In the genomic region with DNA sequence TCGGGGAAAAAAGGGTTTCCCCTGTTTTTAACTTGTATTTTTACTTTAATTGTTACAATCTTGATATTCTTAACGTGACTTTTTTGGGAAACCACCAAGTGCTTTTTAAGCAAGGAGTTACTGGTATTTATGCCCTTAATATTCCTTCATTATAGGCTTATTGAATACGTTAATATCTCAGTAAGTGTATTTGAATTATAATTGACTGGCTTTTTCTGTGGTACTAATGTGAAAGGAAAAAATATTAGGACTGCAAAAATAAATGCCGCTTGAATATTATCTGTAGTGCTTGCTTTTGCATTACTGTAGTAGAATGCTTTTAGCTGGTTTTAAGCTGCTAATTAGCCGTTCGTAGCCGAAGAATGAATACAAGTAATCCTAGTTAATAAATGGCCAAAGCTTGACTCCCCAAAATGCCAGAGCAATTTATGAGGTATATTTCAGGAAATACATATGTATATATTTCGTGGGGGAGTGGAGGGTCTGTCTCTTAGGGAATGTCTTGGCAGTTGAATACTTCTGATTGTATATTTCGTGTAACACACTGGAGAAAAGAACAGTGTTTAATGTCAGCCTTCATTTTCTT, we compare ENCODE assay signal across 8 cellular contexts. TPM values are rescaled to one million over a fixed set of nuclear protein-coding genes. Genes with fewer than 3 reads are reported as not detected.
A peak's percentile ranks its signal among the peaks of the same experiment; 100 is the strongest.
DNase-seq lines count a peak whose midpoint lies in the region; ATAC-seq and FAIRE-seq lines count a peak whose summit lies in the region.

No MANE protein-coding gene starts in this region.

- peaks cover 11% of the 10 kb centered on the region for H3K36me3 Mint-ChIP-seq in activated CD4-positive, alpha-beta T cell treated with anti-CD3 and anti-CD28 coated beads for 36 hours (ENCODE audit: low read depth)
- peaks cover 19% of the 10 kb centered on the region for H3K36me3 Mint-ChIP-seq in activated T-helper 1 cell treated with anti-CD3 and anti-CD28 coated beads, Interleukin-12 subunit alpha, Interleukin-12 subunit beta, Interleukin-2, Interleukin-4 antibody, amounts not matched to agents 30 ng/mL and 10 ng/mL and 1 ng/mL, durations not matched to agents 14 hours and 24 hours and 36 hours (ENCODE audit: low read depth)
- H3K36me3 Mint-ChIP-seq in immature natural killer cell: peaks cover 0 to 5% (median 2%) of the 10 kb centered on the region in 3 donors

- intact Hi-C loops in activated CD4-positive, alpha-beta T cell treated with anti-CD3 and anti-CD28 coated beads for 36 hours (cut with DNase I, micrococcal nuclease): loop anchor here (1.0 to 10.0 kb wide), 8 partner anchors 20 to 661 kb away; a partner anchor contains a TSS
- intact Hi-C loops in activated T-helper 1 cell treated with anti-CD3 and anti-CD28 coated beads, Interleukin-12 subunit alpha, Interleukin-12 subunit beta, Interleukin-2, Interleukin-4 antibody, amounts not matched to agents 30 ng/mL and 10 ng/mL and 1 ng/mL, durations not matched to agents 14 hours and 24 hours and 36 hours (cut with micrococcal nuclease): loop anchor here (1.0 to 5.0 kb wide), 7 partner anchors 9 to 571 kb away; a partner anchor contains a TSS

- no peak for ATAC-seq in activated CD4-positive, alpha-beta T cell treated with anti-CD3 and anti-CD28 coated beads for 36 hours
- ATAC-seq in GM21528 (IDR thresholded peaks at IDR 0.05; ENCODE audit: low FRiP score, unreplicated experiment) (no peak), GM21526 (IDR thresholded peaks at IDR 0.05; ENCODE audit: low FRiP score, unreplicated experiment) (no peak)

- H3K4me1 Mint-ChIP-seq in activated CD4-positive, alpha-beta T cell treated with anti-CD3 and anti-CD28 coated beads for 36 hours: peaks cover 60% of the 10 kb centered on the region
- peaks cover 67% of the 10 kb centered on the region for H3K4me1 Mint-ChIP-seq in activated T-helper 1 cell treated with anti-CD3 and anti-CD28 coated beads, Interleukin-12 subunit alpha, Interleukin-12 subunit beta, Interleukin-2, Interleukin-4 antibody, amounts not matched to agents 30 ng/mL and 10 ng/mL and 1 ng/mL, durations not matched to agents 14 hours and 24 hours and 36 hours (ENCODE audit: low read depth)
- peaks cover 62 to 92% of the 10 kb centered on the region in 2 donors for H3K4me1 Mint-ChIP-seq in immature natural killer cell

- CTCF ChIA-PET in activated CD4-positive, alpha-beta T cell treated with anti-CD3 and anti-CD28 coated beads for 36 hours (lab: Charles Lee): interaction anchor here (1.0 to 1.7 kb wide), 5 partner anchors 9 to 116 kb away, joined by 3 to 7 read pairs (median 4); no protein-coding TSS in a partner anchor

- POLR2A ChIA-PET in activated CD4-positive, alpha-beta T cell treated with anti-CD3 and anti-CD28 coated beads for 36 hours (lab: Charles Lee): interaction anchor here (0.6 to 1.3 kb wide), 7 partner anchors 12 to 804 kb away, joined by 3 to 7 read pairs (median 4); a partner anchor contains a TSS

- no peak for DNase-seq in activated CD4-positive, alpha-beta T cell treated with anti-CD3 and anti-CD28 coated beads for 36 hours
- DNase-seq in activated CD4-positive, alpha-beta T cell treated with anti-CD3 and anti-CD28 coated beads, Interleukin-2, amount 50 U/mL, for 1 hour: no peak
- no peak for DNase-seq in activated T-helper 1 cell treated with anti-CD3 and anti-CD28 coated beads, Interleukin-12 subunit alpha, Interleukin-12 subunit beta, Interleukin-2, Interleukin-4 antibody, amounts not matched to agents 30 ng/mL and 10 ng/mL and 1 ng/mL, durations not matched to agents 14 hours and 24 hours and 36 hours (ENCODE audit: low spot score)
- DNase-seq in immature natural killer cell: no peak
- no peak for DNase-seq in substantia nigra (lab: John Stamatoyannopoulos, UW)
- no peak for DNase-seq in urothelium cell line (ENCODE audit: low spot score)

- peak overlapping the region; percentile 92 for H3K27ac ChIP-seq in substantia nigra (ENCODE audit: low read depth, low read length, poor library complexity, severe bottlenecking)

- peak overlapping the region; percentile 87 for H3K4me3 Mint-ChIP-seq in activated CD4-positive, alpha-beta T cell treated with anti-CD3 and anti-CD28 coated beads for 36 hours
- peak overlapping the region; percentile 96 for H3K4me3 Mint-ChIP-seq in activated T-helper 1 cell treated with anti-CD3 and anti-CD28 coated beads, Interleukin-12 subunit alpha, Interleukin-12 subunit beta, Interleukin-2, Interleukin-4 antibody, amounts not matched to agents 30 ng/mL and 10 ng/mL and 1 ng/mL, durations not matched to agents 14 hours and 24 hours and 36 hours
- peak overlapping the region; percentile 90 to 98 (median 96) for H3K4me3 Mint-ChIP-seq in immature natural killer cell

- no peaks in the 10 kb centered on the region for H3K27me3 Mint-ChIP-seq in activated CD4-positive, alpha-beta T cell treated with anti-CD3 and anti-CD28 coated beads for 36 hours
- no peaks in the 10 kb centered on the region for H3K27me3 Mint-ChIP-seq in activated T-helper 1 cell treated with anti-CD3 and anti-CD28 coated beads, Interleukin-12 subunit alpha, Interleukin-12 subunit beta, Interleukin-2, Interleukin-4 antibody, amounts not matched to agents 30 ng/mL and 10 ng/mL and 1 ng/mL, durations not matched to agents 14 hours and 24 hours and 36 hours (ENCODE audit: insufficient read depth)
- H3K27me3 Mint-ChIP-seq in immature natural killer cell (ENCODE audit: low read depth in 3 of 3): peaks cover 16 to 24% (median 20%) of the 10 kb centered on the region in 3 donors

- H3K27ac Mint-ChIP-seq in activated CD4-positive, alpha-beta T cell treated with anti-CD3 and anti-CD28 coated beads for 36 hours: peak overlapping the region; percentile 95
- peak overlapping the region; percentile 95 for H3K27ac Mint-ChIP-seq in activated T-helper 1 cell treated with anti-CD3 and anti-CD28 coated beads, Interleukin-12 subunit alpha, Interleukin-12 subunit beta, Interleukin-2, Interleukin-4 antibody, amounts not matched to agents 30 ng/mL and 10 ng/mL and 1 ng/mL, durations not matched to agents 14 hours and 24 hours and 36 hours
- H3K27ac Mint-ChIP-seq in immature natural killer cell: peak overlapping the region; percentile 90 to 98 (median 95)

- H3K9me3 Mint-ChIP-seq in activated CD4-positive, alpha-beta T cell treated with anti-CD3 and anti-CD28 coated beads for 36 hours (ENCODE audit: low read depth): no peaks in the 10 kb centered on the region
- H3K9me3 Mint-ChIP-seq in activated T-helper 1 cell treated with anti-CD3 and anti-CD28 coated beads, Interleukin-12 subunit alpha, Interleukin-12 subunit beta, Interleukin-2, Interleukin-4 antibody, amounts not matched to agents 30 ng/mL and 10 ng/mL and 1 ng/mL, durations not matched to agents 14 hours and 24 hours and 36 hours: no peaks in the 10 kb centered on the region
- no peaks in the 10 kb centered on the region for H3K9me3 Mint-ChIP-seq in immature natural killer cell

- no peak for FAIRE-seq in urothelium cell line (lab: Jason Lieb, UNC)

RNA-seq across cellular contexts. Expression of a gene that starts 1.3 kb away (rescaled TPM):
- total RNA-seq in activated CD4-positive, alpha-beta T cell treated with anti-CD3 and anti-CD28 coated beads for 36 hours: 100 to 1,000 TPM in 1 of 2 experiments, 10 to 100 TPM in 1; 69.8 to 125 TPM
- total RNA-seq in activated T-helper 1 cell treated with anti-CD3 and anti-CD28 coated beads, Interleukin-12 subunit alpha, Interleukin-12 subunit beta, Interleukin-2, Interleukin-4 antibody, amounts not matched to agents 30 ng/mL and 10 ng/mL and 1 ng/mL, durations not matched to agents 14 hours and 24 hours and 36 hours: 46.1 and 51.8 TPM in 2 replicates
- 100 to 1,000 TPM; 212 to 318 (median 231) TPM for polyA plus RNA-seq in immature natural killer cell

RNA-seq across cellular contexts. Expression of a gene that starts 45.9 kb away (rescaled TPM):
- total RNA-seq in activated CD4-positive, alpha-beta T cell treated with anti-CD3 and anti-CD28 coated beads for 36 hours: 10 to 100 TPM; 34.3 to 48.8 TPM
- 31.0 and 36.3 TPM in 2 replicates for total RNA-seq in activated T-helper 1 cell treated with anti-CD3 and anti-CD28 coated beads, Interleukin-12 subunit alpha, Interleukin-12 subunit beta, Interleukin-2, Interleukin-4 antibody, amounts not matched to agents 30 ng/mL and 10 ng/mL and 1 ng/mL, durations not matched to agents 14 hours and 24 hours and 36 hours
- 10 to 100 TPM; 17.0 to 26.8 (median 18.3) TPM for polyA plus RNA-seq in immature natural killer cell

RNA-seq across cellular contexts. Expression of a gene that starts 46.3 kb away (rescaled TPM):
- 10 to 100 TPM; 31.3 to 40.4 TPM for total RNA-seq in activated CD4-positive, alpha-beta T cell treated with anti-CD3 and anti-CD28 coated beads for 36 hours
- 44.2 and 50.7 TPM in 2 replicates for total RNA-seq in activated T-helper 1 cell treated with anti-CD3 and anti-CD28 coated beads, Interleukin-12 subunit alpha, Interleukin-12 subunit beta, Interleukin-2, Interleukin-4 antibody, amounts not matched to agents 30 ng/mL and 10 ng/mL and 1 ng/mL, durations not matched to agents 14 hours and 24 hours and 36 hours
- 10 to 100 TPM; 52.6 to 68.8 (median 52.8) TPM for polyA plus RNA-seq in immature natural killer cell
